ENCODE assay signal across 26 cellular contexts in genomic region chr20:62588458-62589149, GRCh38. TPM values are rescaled to one million over a fixed set of nuclear protein-coding genes. Genes with fewer than 3 reads are reported as not detected.
DNase-seq lines count a peak whose midpoint lies in the region; ATAC-seq and TF ChIP-seq lines count a peak whose summit lies in the region.
"Had no signal": no experiment of that assay in that cellular context is flagged by ENCODE, and none has a peak within 500 bp of the region (broad histone marks: within the 10 kb centered on the region; RNA-seq: fewer than 3 reads in every experiment).

No MANE protein-coding gene starts in this region.

- H3K27me3 Mint-ChIP-seq in endodermal cell (ENCODE audit: insufficient read depth), result no peaks in the 10 kb centered on the region

- peak; percentile 4 for DNase-seq in left ventricle myocardium superior
- DNase-seq in left ventricle myocardium inferior, result no peak
- DNase-seq in M059J (ENCODE audit: low read depth), result peak; percentile 96
- no peak for DNase-seq in endodermal cell
- no peak for DNase-seq in CD1c-positive myeloid dendritic cell (ENCODE audit: extremely low spot score)
- DNase-seq in activated effector memory CD4-positive, alpha-beta T cell treated with anti-CD3 and anti-CD28 coated beads, Interleukin-2, amount 50 U/mL, for 16 hours, result no peak
- DNase-seq in NCI-H524 (lab: John Stamatoyannopoulos, UW), result no peak
- DNase-seq in COLO668 (lab: John Stamatoyannopoulos, UW; ENCODE audit: unreplicated experiment), result no peak
- DNase-seq: activated CD8-positive, alpha-beta memory T cell treated with anti-CD3 and anti-CD28 coated beads for 24 hours; activated naive CD4-positive, alpha-beta T cell; activated T-cell treated with anti-CD3 and anti-CD28 coated beads, Interleukin-2, amount 50 U/mL, for 1 hour; effector memory CD8-positive, alpha-beta T cell; esophagus squamous epithelium; MM.1S; mucosa of descending colon; NCI-H1417; NCI-H446; OCI-M1; stimulated activated naive CD8-positive, alpha-beta T cell treated with anti-CD3 and anti-CD28 coated beads, Interleukin-15, amount 100 ng/mL, for 72 hours; T-helper 1 cell; transverse colon had no signal

- H3K4me1 ChIP-seq in left ventricle myocardium inferior, result peaks cover 7% of the 10 kb centered on the region
- no peaks in the 10 kb centered on the region for H3K4me1 ChIP-seq in endodermal cell (ENCODE audit: control insufficient read depth, insufficient read depth, low read length)
- H3K4me1 ChIP-seq: transverse colon had no signal

- no peak overlapping the region for H3K27ac Mint-ChIP-seq in endodermal cell
- H3K27ac Mint-ChIP-seq: activated CD4-positive, alpha-beta T cell treated with anti-CD3 and anti-CD28 coated beads for 36 hours; effector memory CD8-positive, alpha-beta T cell; nephron progenitor cell; stimulated activated naive CD8-positive, alpha-beta T cell treated with anti-CD3 and anti-CD28 coated beads, Interleukin-15, amount 100 ng/mL, for 72 hours had no signal

- H3K4me3 ChIP-seq in left ventricle myocardium inferior (no peak overlapping the region), endodermal cell (ENCODE audit: low read length) (no peak overlapping the region)
- H3K4me3 ChIP-seq: adrenal gland, esophagus squamous epithelium, K562, lung, mucosa of descending colon, transverse colon had no signal

- no peaks in the 10 kb centered on the region for H3K4me1 Mint-ChIP-seq in endodermal cell
- H3K4me1 Mint-ChIP-seq: activated CD4-positive, alpha-beta T cell treated with anti-CD3 and anti-CD28 coated beads for 36 hours; stimulated activated naive CD8-positive, alpha-beta T cell treated with anti-CD3 and anti-CD28 coated beads, Interleukin-15, amount 100 ng/mL, for 72 hours had no signal

- H3K27ac ChIP-seq in left ventricle myocardium inferior (replicated peaks) (no peak overlapping the region), endodermal cell (ENCODE audit: low read depth, low read length) (no peak overlapping the region)
- H3K27ac ChIP-seq: esophagus squamous epithelium, transverse colon had no signal

- H3K36me3 ChIP-seq in left ventricle myocardium inferior (no peaks in the 10 kb centered on the region), endodermal cell (ENCODE audit: control insufficient read depth, insufficient read depth, low read length) (no peaks in the 10 kb centered on the region)
- H3K36me3 ChIP-seq: adrenal gland, esophagus squamous epithelium, transverse colon had no signal

- H3K9ac ChIP-seq in endodermal cell (ENCODE audit: extremely low read depth, low read length, poor library complexity, severe bottlenecking), result no peak overlapping the region

- 91 to 92% methylated on average over 7 to 13 of the region's 13 CpGs for WGBS in endodermal cell (ENCODE audit: insufficient coverage in 1 of 2, insufficient read length in 1 of 2), 2 experiments

- H3K4me3 Mint-ChIP-seq in endodermal cell, result no peak overlapping the region
- H3K4me3 Mint-ChIP-seq: activated CD4-positive, alpha-beta T cell treated with anti-CD3 and anti-CD28 coated beads for 36 hours; effector memory CD8-positive, alpha-beta T cell; nephron progenitor cell; stimulated activated naive CD8-positive, alpha-beta T cell treated with anti-CD3 and anti-CD28 coated beads, Interleukin-15, amount 100 ng/mL, for 72 hours had no signal

- no peaks in the 10 kb centered on the region for H3K36me3 Mint-ChIP-seq in endodermal cell (ENCODE audit: low read depth)

- TF ChIP-seq CTCF in left ventricle myocardium inferior (IDR thresholded peaks at IDR 0.05; ENCODE audit: borderline replicate concordance) (no peak), endodermal cell (conservative IDR thresholded peaks at IDR 0.05) (peak; percentile 29)

- no peak for ATAC-seq in left ventricle myocardium superior
- ATAC-seq: effector memory CD8-positive, alpha-beta T cell; mucosa of descending colon had no signal

- no peaks in the 10 kb centered on the region for H3K9me3 ChIP-seq in left ventricle myocardium inferior (replicated peaks)
- no peaks in the 10 kb centered on the region for H3K9me3 ChIP-seq in endodermal cell (ENCODE audit: control insufficient read depth, low read length)
- H3K9me3 ChIP-seq: adrenal gland, esophagus squamous epithelium, mucosa of descending colon, transverse colon had no signal

- intact Hi-C loops in left ventricle myocardium superior (cut with micrococcal nuclease) (no loop called here), left ventricle myocardium inferior (cut with micrococcal nuclease) (no loop called here)

- H3K9me3 Mint-ChIP-seq in endodermal cell, result no peaks in the 10 kb centered on the region
- H3K9me3 Mint-ChIP-seq: effector memory CD8-positive, alpha-beta T cell; nephron progenitor cell; stimulated activated naive CD8-positive, alpha-beta T cell treated with anti-CD3 and anti-CD28 coated beads, Interleukin-15, amount 100 ng/mL, for 72 hours had no signal

- peaks cover 85% of the 10 kb centered on the region for H3K27me3 ChIP-seq in left ventricle myocardium inferior (ENCODE audit: low read depth)
- no peaks in the 10 kb centered on the region for H3K27me3 ChIP-seq in endodermal cell (ENCODE audit: control insufficient read depth, insufficient read depth, low read length, poor library complexity, severe bottlenecking)

RNA-seq across cellular contexts. Expression of gene SLCO4A1, which starts 53.7 kb away (rescaled TPM):
- 9.4 TPM for total RNA-seq in left ventricle myocardium superior
- total RNA-seq in left ventricle myocardium inferior, result 12.7 TPM
- total RNA-seq in M059J (2014; rRNA removed; shearing (Covaris generic)), result 43.9 and 69.5 TPM in 2 replicates
- 1 to 10 TPM; 2.9 to 5.0 TPM for total RNA-seq in endodermal cell
- 2.0 TPM for polyA plus RNA-seq in endodermal cell (2013, experiment 1 of 2)
- polyA plus RNA-seq in endodermal cell (2013, experiment 2 of 2), result 1.7 TPM

Comparison
In these comparisons a context has a peak if more than half of its experiments do, and no peak if none do; other contexts are left out.
1. DNase-seq: peak in left ventricle myocardium superior (single experiment) and M059J (single experiment); none in left ventricle myocardium inferior (single experiment), endodermal cell (single experiment), CD1c-positive myeloid dendritic cell (single experiment), activated effector memory CD4-positive, alpha-beta T cell treated with anti-CD3 and anti-CD28 coated beads, Interleukin-2, amount 50 U/mL, for 16 hours (single experiment), NCI-H524 (0 of 2) and COLO668 (single experiment).